1 cellular context compared by ENCODE assay signal in the genomic region with DNA sequence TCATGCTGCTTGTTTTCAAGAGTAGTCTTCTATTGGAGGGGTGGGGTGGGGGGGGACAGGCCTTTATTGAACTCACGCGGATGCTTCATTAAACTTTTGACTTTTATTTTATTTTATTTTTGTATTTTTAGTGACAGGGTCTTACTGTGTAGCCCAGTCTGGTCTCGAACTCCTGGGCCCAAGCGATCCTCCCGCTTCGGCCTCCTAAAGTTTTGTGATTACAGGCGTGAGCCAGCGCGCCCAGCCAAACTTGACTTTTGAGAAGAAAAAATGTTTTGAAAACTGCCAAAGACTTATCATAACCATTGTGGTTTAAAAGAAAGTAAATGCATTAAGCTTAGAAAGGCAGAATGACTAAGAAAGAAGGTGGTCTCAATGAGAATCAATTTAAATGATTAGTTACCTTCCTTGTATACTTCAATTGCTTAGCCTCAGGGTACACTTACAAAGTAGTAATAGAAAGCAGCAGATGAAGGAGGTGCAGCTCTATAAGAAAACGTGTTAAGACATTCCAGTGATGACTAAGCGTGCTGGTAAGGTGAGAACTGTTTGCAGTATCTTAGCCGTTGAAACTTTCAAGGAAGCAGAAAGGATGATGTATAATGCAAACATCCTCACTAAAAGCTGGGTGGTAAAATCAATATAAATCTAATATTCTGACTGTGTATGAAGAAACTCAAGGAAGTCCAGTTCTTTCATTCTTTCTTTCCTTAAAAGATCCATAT.
TF ChIP-seq lines count a peak whose summit lies in the region.

No MANE protein-coding gene starts in this region.

TF ChIP-seq in GM12878, 131 proteins besides CTCF, POLR2A, EP300 and RAD21:
- TF ChIP-seq POLR2AphosphoS2 (IDR thresholded peaks at IDR 0.05; ENCODE audit: low read depth, low read length), result no peak
- TF ChIP-seq MLLT1 (IDR thresholded peaks at IDR 0.05), result peak; percentile 75; the same call in 1 of the 2 replicates
- no peak for TF ChIP-seq CHD1 (IDR thresholded peaks at IDR 0.05; ENCODE audit: low read depth, low read length)
- no peak for TF ChIP-seq ZBED1 (IDR thresholded peaks at IDR 0.05; ENCODE audit: borderline replicate concordance)
- no peak for TF ChIP-seq ZZZ3 (IDR thresholded peaks at IDR 0.05; ENCODE audit: control insufficient read depth, insufficient read length, low read depth)
- TF ChIP-seq NRF1 (conservative IDR thresholded peaks at IDR 0.05; ENCODE audit: low read depth, low read length), result no peak
- peak in 1 of 2 experiments; percentile 34; a peak in 1 of 4 replicates for TF ChIP-seq BHLHE40 (IDR thresholded peaks at IDR 0.05; ENCODE audit: borderline replicate concordance in 1 of 2, low read depth in 2 of 2, low read length in 1 of 2)
- no peak for TF ChIP-seq CBX3 (IDR thresholded peaks at IDR 0.05; ENCODE audit: borderline replicate concordance, low read depth)
